Comparison of ENCODE assay signal across 8 cellular contexts in the genomic region with DNA sequence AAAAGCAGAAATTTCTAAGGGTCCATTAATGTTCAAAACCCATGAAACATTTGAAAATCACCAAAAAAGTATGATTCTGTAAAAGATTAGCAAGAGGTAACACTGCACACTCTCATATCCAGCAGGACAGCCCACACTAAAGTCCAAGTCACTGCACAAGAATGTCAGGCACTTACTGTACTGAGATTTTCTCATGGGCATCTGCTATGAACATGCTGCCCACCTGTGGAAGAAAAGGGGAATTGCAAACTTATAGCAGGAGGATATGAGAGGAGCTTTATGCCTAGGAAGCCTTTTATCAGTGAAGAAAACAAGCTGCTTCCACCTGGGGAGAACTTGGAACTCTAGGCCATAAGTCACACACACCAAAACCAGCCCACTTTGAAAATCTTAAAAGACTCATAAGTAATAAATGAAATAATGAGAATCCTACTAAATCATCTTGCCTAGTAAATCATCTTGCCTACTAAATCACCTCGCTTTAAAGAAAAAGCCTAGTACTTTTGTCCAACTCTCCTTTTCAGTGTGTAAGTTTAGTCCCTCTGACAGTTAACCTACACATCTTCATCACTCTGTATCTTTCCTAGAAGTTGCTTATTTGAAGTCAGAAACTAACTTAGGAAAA. TPM values are rescaled to one million over a fixed set of nuclear protein-coding genes. Genes with fewer than 3 reads are reported as not detected.
DNase-seq lines count a peak whose midpoint lies in the region; ATAC-seq and TF ChIP-seq lines count a peak whose summit lies in the region.

No MANE protein-coding gene starts in this region.

- no peaks in the 10 kb centered on the region for H3K27me3 ChIP-seq in BE2C
- no peaks in the 10 kb centered on the region for H3K27me3 ChIP-seq in MM.1S (replicated peaks; ENCODE audit: insufficient read depth, low read length)
- no peaks in the 10 kb centered on the region for H3K27me3 ChIP-seq in SJSA1 (replicated peaks)

- H3K36me3 ChIP-seq in BE2C (peaks cover 6% of the 10 kb centered on the region; the same call in 1 of the 2 replicates), MM.1S (replicated peaks; ENCODE audit: insufficient read depth, low read length) (no peaks in the 10 kb centered on the region), SJSA1 (peaks cover 42% of the 10 kb centered on the region)

- H3K79me2 ChIP-seq in MM.1S (ENCODE audit: low read length), result no peaks in the 10 kb centered on the region

- ATAC-seq in GM21717 (IDR thresholded peaks at IDR 0.05; ENCODE audit: unreplicated experiment), result no peak

- no peak overlapping the region for H2AFZ ChIP-seq in MM.1S (ENCODE audit: low read length)

- H3K9ac ChIP-seq in MM.1S (ENCODE audit: low read length), result no peak overlapping the region

- H3K4me2 ChIP-seq in MM.1S (ENCODE audit: low read depth, low read length), result no peak overlapping the region

- H3K4me1 ChIP-seq in BE2C (no peaks in the 10 kb centered on the region), MM.1S (ENCODE audit: low read length) (no peaks in the 10 kb centered on the region), SJSA1 (replicated peaks) (peaks cover 4% of the 10 kb centered on the region)

- no peaks in the 10 kb centered on the region for H3F3A ChIP-seq in MM.1S (ENCODE audit: insufficient read depth, low read length)

- no peaks in the 10 kb centered on the region for H3K9me3 ChIP-seq in BE2C
- no peaks in the 10 kb centered on the region for H3K9me3 ChIP-seq in MM.1S (replicated peaks; ENCODE audit: insufficient read depth, low read length)
- no peaks in the 10 kb centered on the region for H3K9me3 ChIP-seq in SJSA1 (replicated peaks)

- no peaks in the 10 kb centered on the region for H4K20me1 ChIP-seq in MM.1S (ENCODE audit: insufficient read depth, low read length)

- H3K27ac ChIP-seq in MM.1S (ENCODE audit: low read length) (no peak overlapping the region), SJSA1 (no peak overlapping the region)

- DNase-seq in BE2C, result peak; percentile 39
- DNase-seq in GM13976 (ENCODE audit: low spot score), result peak; percentile 75
- peak; percentile 80 for DNase-seq in MM.1S
- DNase-seq in SJSA1 (ENCODE audit: low read depth in 1 of 2, low spot score in 2 of 2), result peak; percentile 72 to 74
- peak; percentile 53 for DNase-seq in brain pericyte (ENCODE audit: low read depth, low spot score)
- peak; percentile 90 for DNase-seq in iPS-NIHi7 (ENCODE audit: extremely low spot score)
- peak; percentile 52 for DNase-seq in smooth muscle cell of the brain vasculature (ENCODE audit: low read depth, low spot score)

- TF ChIP-seq CTCF in BE2C (IDR thresholded peaks at IDR 0.05; ENCODE audit: low read depth, low read length) (peak; percentile 99), GM13976 (IDR thresholded peaks at IDR 0.05; ENCODE audit: borderline replicate concordance, control extremely low read depth, extremely low read depth, insufficient read depth, missing control alignments) (peak; percentile 92), MM.1S (IDR thresholded peaks at IDR 0.05; ENCODE audit: low read length) (peak; percentile 90)

- in situ Hi-C loops in GM13976 (cut with MboI; ENCODE audit: low sequenced_read_pairs, unreplicated experiment), result loop anchor here (5.0 kb wide), 1 partner anchor 173 kb away; no protein-coding TSS in a partner anchor

- H3K4me3 ChIP-seq in BE2C (ENCODE audit: low read depth, low read length) (no peak overlapping the region), MM.1S (ENCODE audit: low read length) (no peak overlapping the region), SJSA1 (no peak overlapping the region)

- no peaks in the 10 kb centered on the region for H3K9me2 ChIP-seq in MM.1S (replicated peaks; ENCODE audit: insufficient read depth, low read length)

RNA-seq across cellular contexts. Expression of a gene that starts 46.1 kb away (rescaled TPM):
- 11.7 TPM for polyA plus RNA-seq in BE2C (2012; ENCODE audit: insufficient read depth, insufficient read length, low read depth)
- total RNA-seq in SJSA1 (2014; rRNA removed; shearing (Covaris generic)), result 2.7 and 8.2 TPM in 2 replicates

RNA-seq across cellular contexts. Expression of a gene that starts 55.2 kb away (rescaled TPM):
- 29.2 TPM for polyA plus RNA-seq in BE2C (2012; ENCODE audit: insufficient read depth, insufficient read length, low read depth)
- 44.0 and 58.6 TPM in 2 replicates for total RNA-seq in SJSA1 (2014; rRNA removed; shearing (Covaris generic))

Comparison
In these comparisons a context has a peak if more than half of its experiments do, and no peak if none do; other contexts are left out.
1. DNase-seq: peak in every context shown above with its lines; median percentile 90 in iPS-NIHi7; 80 in MM.1S; 75 in GM13976; 73 in SJSA1; 53 in brain pericyte; 52 in smooth muscle cell of the brain vasculature; 39 in BE2C.